Comparison of ENCODE assay signal across 18 cellular contexts in the genomic region with DNA sequence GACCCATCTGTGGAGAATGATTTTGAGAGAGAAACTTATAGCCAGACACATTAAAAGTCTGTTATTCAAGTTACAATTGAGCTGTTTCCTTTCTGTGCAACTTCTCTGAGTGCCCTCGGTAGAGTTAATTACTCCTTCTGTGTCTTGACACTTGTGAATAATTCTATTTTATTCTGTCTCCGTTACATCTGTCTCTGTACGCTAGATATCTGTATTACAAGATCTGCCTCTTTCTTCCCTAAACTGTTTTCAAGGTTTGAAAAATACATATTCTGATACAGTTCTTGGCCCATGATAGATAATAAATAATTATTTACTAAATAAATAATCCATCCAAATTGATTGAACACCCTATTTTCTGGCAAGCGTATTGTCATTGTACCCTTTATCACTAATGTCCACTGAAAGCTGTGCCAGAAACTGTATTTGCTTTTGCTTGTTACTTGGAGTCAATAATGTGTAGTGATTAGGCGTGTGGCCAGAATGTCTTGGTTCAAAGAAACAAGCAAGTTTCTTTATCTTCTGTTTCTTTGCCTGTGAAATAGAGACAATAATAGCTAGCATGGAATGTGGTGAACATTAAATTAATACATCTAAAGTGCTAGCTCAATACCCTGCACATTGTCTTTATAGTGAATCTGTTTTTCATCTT. TPM values are rescaled to one million over a fixed set of nuclear protein-coding genes. Genes with fewer than 3 reads are reported as not detected.
DNase-seq lines count a peak whose midpoint lies in the region; ATAC-seq, FAIRE-seq and TF ChIP-seq lines count a peak whose summit lies in the region.
"Had no signal": no experiment of that assay in that cellular context is flagged by ENCODE, and none has a peak within 500 bp of the region (broad histone marks: within the 10 kb centered on the region; RNA-seq: fewer than 3 reads in every experiment).

No MANE protein-coding gene starts in this region.

- H3K36me3 ChIP-seq in body of pancreas (replicated peaks in 1 of 2; ENCODE audit: insufficient read depth in 1 of 2, low read depth in 2 of 2), result no peaks in the 10 kb centered on the region
- H3K36me3 ChIP-seq in pancreas, result no peaks in the 10 kb centered on the region

- intact Hi-C loops in body of pancreas (cut with DNase I), result no loop called here
- intact Hi-C loops in pancreas (cut with DNase I), result no loop called here

- no peak for TF ChIP-seq CTCF in body of pancreas (IDR thresholded peaks at IDR 0.05)
- TF ChIP-seq CTCF in pancreas (IDR thresholded peaks at IDR 0.05), result no peak

- no peaks in the 10 kb centered on the region for H3K9me3 ChIP-seq in body of pancreas
- no peaks in the 10 kb centered on the region for H3K9me3 ChIP-seq in pancreas

- ATAC-seq in body of pancreas (peak; percentile 64), pancreas (peak; percentile 82 to 94 (median 88))
- ATAC-seq: activated CD8-positive, alpha-beta memory T cell treated with anti-CD3 and anti-CD28 coated beads, Interleukin-2, amount 10 ng/mL, durations not matched to agents 7 days and 5 days; Panc1 had no signal

- no peak overlapping the region for H3K4me3 ChIP-seq in body of pancreas
- no peak overlapping the region for H3K4me3 ChIP-seq in pancreas

- peak; percentile 2 for DNase-seq in DMS 273 (lab: John Stamatoyannopoulos, UW; ENCODE audit: unreplicated experiment)
- DNase-seq in DMS 273 treated with DMSO at 0.1 percent for 48 hours (lab: John Stamatoyannopoulos, UW), result no peak
- DNase-seq in NCI-H1105 (lab: John Stamatoyannopoulos, UW), result peak; percentile 44
- DNase-seq in body of pancreas, result peak; percentile 27 to 71 (median 53)
- peak in 3 of 6 donors; percentile 19 to 62 (median 37) for DNase-seq in pancreas
- no peak for DNase-seq in OCI-M2 (lab: John Stamatoyannopoulos, UW; ENCODE audit: unreplicated experiment)
- no peak for DNase-seq in HT-29 (ENCODE audit: low spot score)
- no peak for DNase-seq in HuH-7 (ENCODE audit: low spot score)
- DNase-seq: activated CD8-positive, alpha-beta memory T cell treated with anti-CD3 and anti-CD28 coated beads, Interleukin-2, amount 10 ng/mL, durations not matched to agents 7 days and 5 days; DMS153; effector CD4-positive, alpha-beta T cell; immature natural killer cell; mammary epithelial cell; NCI-H1436 treated with DMSO at 0.1 percent for 48 hours; NCI-H748 treated with DMSO at 0.1 percent for 48 hours; stimulated activated CD4-positive, alpha-beta T cell treated with anti-CD3 and anti-CD28 coated beads, Interleukin-4, amount 100 ng/mL, for 24 hours had no signal

- TF ChIP-seq POLR2A in body of pancreas (IDR thresholded peaks at IDR 0.05), result no peak

- no peaks in the 10 kb centered on the region for H3K27me3 ChIP-seq in body of pancreas
- H3K27me3 ChIP-seq in pancreas, result no peaks in the 10 kb centered on the region

- H3K27ac ChIP-seq in body of pancreas (no peak overlapping the region), pancreas (no peak overlapping the region)
- H3K27ac ChIP-seq: 22Rv1 had no signal

- H3K4me1 ChIP-seq in body of pancreas, result peaks cover 41% of the 10 kb centered on the region
- H3K4me1 ChIP-seq in pancreas, result peaks cover 22 to 50% (median 36%) of the 10 kb centered on the region in 3 donors

- WGBS in body of pancreas, 2 donors, result 14 to 15% methylated on average over 5 of the region's 5 CpGs
- 10 to 14% methylated on average over 5 of the region's 5 CpGs for WGBS in pancreas, 2 donors

- FAIRE-seq in pancreas (lab: Jason Lieb, UNC), result peak; percentile 20

RNA-seq across cellular contexts. Expression of gene FRS2, which starts 40.1 kb away (rescaled TPM):
- total RNA-seq in body of pancreas, result 10 to 100 TPM in 1 of 2 donors, 1 to 10 TPM in 1; 4.9 to 14.3 TPM
- total RNA-seq in pancreas, result 10 to 100 TPM in 5 of 6 donors, 1 to 10 TPM in 1; 7.9 to 23.2 (median 13.1) TPM
- polyA plus RNA-seq in pancreas, result 1 to 10 TPM; 2.5 to 5.3 TPM
- 8.0 and 11.5 TPM in 2 replicates for total RNA-seq in HT-29 (2014; rRNA removed; shearing (Covaris generic))

Comparison
In these comparisons a context has a peak if more than half of its experiments do, and no peak if none do; other contexts are left out.
1. DNase-seq: peak in DMS 273 (single experiment), NCI-H1105 (single experiment) and body of pancreas (4 of 4); none in DMS 273 treated with DMSO at 0.1 percent for 48 hours (single experiment), OCI-M2 (single experiment), HT-29 (single experiment) and HuH-7 (single experiment).